Comparison of ENCODE assay signal across 23 cellular contexts in the genomic region with DNA sequence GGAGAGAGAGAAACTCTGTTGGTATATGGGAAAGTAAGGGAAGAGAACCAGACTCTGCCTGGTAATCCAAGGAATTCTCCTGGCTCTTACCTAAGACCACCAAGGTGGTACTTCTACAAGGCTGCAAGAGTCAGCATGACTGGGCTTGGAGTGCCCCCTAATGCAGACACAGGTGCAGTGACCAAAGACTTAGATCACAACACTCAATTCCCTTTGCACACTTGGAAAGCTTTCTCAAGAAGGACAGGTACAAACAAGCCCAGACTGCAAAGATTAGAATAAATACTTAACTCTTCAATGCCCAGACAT. TPM values are rescaled to one million over a fixed set of nuclear protein-coding genes. Genes with fewer than 3 reads are reported as not detected.
DNase-seq lines count a peak whose midpoint lies in the region; ATAC-seq, FAIRE-seq and TF ChIP-seq lines count a peak whose summit lies in the region.
"Had no signal": no experiment of that assay in that cellular context is flagged by ENCODE, and none has a peak within 500 bp of the region (broad histone marks: within the 10 kb centered on the region; RNA-seq: fewer than 3 reads in every experiment).

No MANE protein-coding gene starts in this region.

- TF ChIP-seq RAD21 in H1 (IDR thresholded peaks at IDR 0.05 in 1 of 2, conservative IDR thresholded peaks at IDR 0.05 in 1 of 2; ENCODE audit: low read depth in 2 of 2, low read length in 2 of 2), result peak; percentile 80 to 83

- H3K27ac ChIP-seq in H1 (ENCODE audit: low read depth, low read length) (no peak overlapping the region), right lobe of liver (no peak overlapping the region)
- H3K27ac ChIP-seq: esophagus squamous epithelium, HL-60, stomach, upper lobe of left lung had no signal

- H3K4me3 Mint-ChIP-seq in Calu3 (ENCODE audit: low read depth, unreplicated experiment), result no peak overlapping the region
- H3K4me3 Mint-ChIP-seq: activated naive CD8-positive, alpha-beta T cell; activated T-helper 1 cell treated with anti-CD3 and anti-CD28 coated beads, Interleukin-12 subunit alpha, Interleukin-12 subunit beta, Interleukin-2, Interleukin-4 antibody, amounts not matched to agents 30 ng/mL and 10 ng/mL and 1 ng/mL, durations not matched to agents 14 hours and 24 hours and 36 hours; IgD-negative memory B cell; neural crest cell had no signal

- no peak overlapping the region for H4K91ac ChIP-seq in H1 (replicated peaks; ENCODE audit: insufficient read length, low read length)

- no peaks in the 10 kb centered on the region for H3K27me3 Mint-ChIP-seq in Calu3 (ENCODE audit: unreplicated experiment)

- H2BK15ac ChIP-seq in H1 (ENCODE audit: low read length), result no peak overlapping the region

- BruUV-seq in Calu3 (replicated peaks; lab: Mats Ljungman, UMichigan), result no TSS peak

- H2BK120ac ChIP-seq in H1 (replicated peaks; ENCODE audit: low read depth, low read length), result no peak overlapping the region

- no peak overlapping the region for H2AK5ac ChIP-seq in H1 (ENCODE audit: low read depth, low read length)

- H3K56ac ChIP-seq in H1 (replicated peaks; ENCODE audit: insufficient read length, low read depth, low read length), result no peak overlapping the region

- H3K36me3 Mint-ChIP-seq in Calu3 (ENCODE audit: insufficient read depth, unreplicated experiment), result no peaks in the 10 kb centered on the region
- H3K36me3 Mint-ChIP-seq: activated naive CD8-positive, alpha-beta T cell; IgD-negative memory B cell had no signal

- H3K9me3 ChIP-seq in H1 (ENCODE audit: insufficient read depth in 2 of 2, low read depth in 1 of 2, low read length in 1 of 2) (no peaks in the 10 kb centered on the region), right lobe of liver (no peaks in the 10 kb centered on the region), mucosa of descending colon (no peaks in the 10 kb centered on the region)
- H3K9me3 ChIP-seq: esophagus squamous epithelium, stomach, upper lobe of left lung had no signal

- H4K5ac ChIP-seq in H1 (ENCODE audit: insufficient read length, low read depth, low read length), result no peak overlapping the region

- H3K23ac ChIP-seq in H1 (ENCODE audit: insufficient read length), result no peak overlapping the region

- no peaks in the 10 kb centered on the region for H4K20me1 ChIP-seq in H1 (replicated peaks in 1 of 2; ENCODE audit: control insufficient read depth in 1 of 2, insufficient read depth in 2 of 2, low read length in 2 of 2)

- CTCF ChIA-PET in Calu3 (lab: Charles Lee), result no interaction called here
- CTCF ChIA-PET in H1 (lab: Charles Lee; ENCODE audit: partially characterized antibody), result interaction anchor here (0.6 to 2.6 kb wide), 19 partner anchors 9 to 204 kb away, joined by 3 to 14 read pairs (median 3); no protein-coding TSS in a partner anchor

- H3K18ac ChIP-seq in H1 (ENCODE audit: extremely low read depth, low read length), result no peak overlapping the region

- no peak overlapping the region for H2BK12ac ChIP-seq in H1 (ENCODE audit: low read depth, low read length)

- H3K36me3 ChIP-seq in H1 (ENCODE audit: control insufficient read depth in 2 of 4, insufficient read depth in 4 of 4, low read length in 3 of 4) (peaks cover 0 to 4% (median 0%) of the 10 kb centered on the region in 4 experiments; a peak in 2 of 8 replicates), right lobe of liver (no peaks in the 10 kb centered on the region), mucosa of descending colon (ENCODE audit: low read depth) (no peaks in the 10 kb centered on the region)
- H3K36me3 ChIP-seq: esophagus squamous epithelium, stomach, upper lobe of left lung had no signal

- ATAC-seq in right lobe of liver (peak in 3 of 4 donors; percentile 32 to 53 (median 35)), mucosa of descending colon (no peak), GM18505 (IDR thresholded peaks at IDR 0.05; ENCODE audit: unreplicated experiment) (no peak), HG02981 (IDR thresholded peaks at IDR 0.05; ENCODE audit: unreplicated experiment) (no peak)
- ATAC-seq: left colon had no signal

- no peak overlapping the region for H3K27ac Mint-ChIP-seq in Calu3 (ENCODE audit: unreplicated experiment)
- H3K27ac Mint-ChIP-seq: activated naive CD8-positive, alpha-beta T cell; activated T-helper 1 cell treated with anti-CD3 and anti-CD28 coated beads, Interleukin-12 subunit alpha, Interleukin-12 subunit beta, Interleukin-2, Interleukin-4 antibody, amounts not matched to agents 30 ng/mL and 10 ng/mL and 1 ng/mL, durations not matched to agents 14 hours and 24 hours and 36 hours; IgD-negative memory B cell had no signal

- H3K14ac ChIP-seq in H1 (ENCODE audit: insufficient read length), result no peak overlapping the region

- no peak overlapping the region for H3K4ac ChIP-seq in H1 (replicated peaks; ENCODE audit: insufficient read length, low read depth, low read length)

- H3K27me3 ChIP-seq in H1 (replicated peaks in 1 of 4; ENCODE audit: control insufficient read depth in 3 of 4, extremely low read depth in 1 of 4, insufficient read depth in 3 of 4, low read length in 3 of 4) (no peaks in the 10 kb centered on the region), right lobe of liver (no peaks in the 10 kb centered on the region)
- H3K27me3 ChIP-seq: stomach, upper lobe of left lung had no signal

- TF ChIP-seq POLR2A in H1 (IDR thresholded peaks at IDR 0.05; ENCODE audit: control extremely low read depth in 1 of 2, low read depth in 2 of 2, low read length in 2 of 2) (no peak), right lobe of liver (IDR thresholded peaks at IDR 0.05) (no peak), GM18505 (IDR thresholded peaks at IDR 0.05; ENCODE audit: borderline replicate concordance, extremely low read depth, insufficient read depth, insufficient read length) (no peak)

- H2BK20ac ChIP-seq in H1 (ENCODE audit: low read length), result no peak overlapping the region

- TF ChIP-seq EP300 in H1 (IDR thresholded peaks at IDR 0.05; ENCODE audit: borderline replicate concordance in 1 of 2, low read depth in 2 of 2, low read length in 2 of 2), result no peak

- H3K4me3 ChIP-seq in H1 (ENCODE audit: extremely low read depth in 1 of 4, insufficient read depth in 2 of 4, low read depth in 3 of 4, low read length in 4 of 4), result no peak overlapping the region
- H3K4me3 ChIP-seq in right lobe of liver, result no peak overlapping the region
- H3K4me3 ChIP-seq in mucosa of descending colon, result no peak overlapping the region
- H3K4me3 ChIP-seq: esophagus squamous epithelium, stomach, upper lobe of left lung had no signal

- peaks cover 7% of the 10 kb centered on the region for H3K9me3 Mint-ChIP-seq in Calu3 (ENCODE audit: low read depth, unreplicated experiment)
- H3K9me3 Mint-ChIP-seq: activated T-helper 1 cell treated with anti-CD3 and anti-CD28 coated beads, Interleukin-12 subunit alpha, Interleukin-12 subunit beta, Interleukin-2, Interleukin-4 antibody, amounts not matched to agents 30 ng/mL and 10 ng/mL and 1 ng/mL, durations not matched to agents 14 hours and 24 hours and 36 hours; IgD-negative memory B cell had no signal

- H3K4me1 Mint-ChIP-seq in Calu3 (ENCODE audit: low read depth, unreplicated experiment), result no peaks in the 10 kb centered on the region
- H3K4me1 Mint-ChIP-seq: IgD-negative memory B cell, neural crest cell had no signal

- H4K8ac ChIP-seq in H1 (ENCODE audit: extremely low read depth, insufficient read depth, low read length), result no peak overlapping the region

- DNase-seq in Calu3 (peak; percentile 7), KBM-7 (peak; percentile 12), H1 (ENCODE audit: low read depth in 1 of 2, low spot score in 2 of 2) (no peak), right lobe of liver (no peak), mucosa of descending colon (no peak), NCI-H524 treated with DMSO at 0.1 percent for 48 hours (lab: John Stamatoyannopoulos, UW) (no peak)
- DNase-seq: activated CD4-positive, CD25-positive, alpha-beta regulatory T cell treated with anti-CD3 and anti-CD28 coated beads, Interleukin-2, amount 50 U/mL, for 72 hours; esophagus squamous epithelium; left colon; NCI-H2227 treated with DMSO at 0.1 percent for 48 hours; RPMI8226; stimulated activated CD4-positive, alpha-beta T cell treated with anti-CD3 and anti-CD28 coated beads, Interleukin-4, amount 100 ng/mL, for 24 hours; stomach; T-helper 9 cell; upper lobe of left lung had no signal

- no peaks in the 10 kb centered on the region for H3K79me2 ChIP-seq in H1 (ENCODE audit: control insufficient read depth in 1 of 2, insufficient read depth in 2 of 2, low read length in 2 of 2)

- H3K23me2 ChIP-seq in H1 (ENCODE audit: low read depth, low read length), result no peaks in the 10 kb centered on the region

- no peak overlapping the region for H3K9ac ChIP-seq in H1 (replicated peaks in 1 of 4; ENCODE audit: extremely low read depth in 1 of 4, low read depth in 3 of 4, low read length in 3 of 4)

- FAIRE-seq in H1 (lab: Jason Lieb, UNC), result peak; percentile 95

- no peak overlapping the region for H2AFZ ChIP-seq in H1 (ENCODE audit: low read length)

- TF ChIP-seq CTCF in Calu3 (IDR thresholded peaks at IDR 0.05; ENCODE audit: unreplicated experiment) (no peak), H1 (IDR thresholded peaks at IDR 0.05; ENCODE audit: control extremely low read depth in 1 of 3, insufficient read depth in 1 of 3, low read depth in 1 of 3, low read length in 3 of 3) (peak; percentile 47 to 72 (median 65)), right lobe of liver (IDR thresholded peaks at IDR 0.05) (peak; percentile 13 to 37 (median 28)), mucosa of descending colon (IDR thresholded peaks at IDR 0.05) (no peak)

- no peak overlapping the region for H2BK5ac ChIP-seq in H1 (ENCODE audit: low read depth, low read length)

- H3K79me1 ChIP-seq in H1 (ENCODE audit: low read depth, low read length), result no peaks in the 10 kb centered on the region

- intact Hi-C loops in Calu3 (cut with micrococcal nuclease; ENCODE audit: unreplicated experiment) (loop anchor here (1.0 kb wide), 1 partner anchor 78 kb away; no protein-coding TSS in a partner anchor), right lobe of liver (cut with DNase I) (no loop called here), mucosa of descending colon (cut with DNase I, micrococcal nuclease) (no loop called here)

- in situ Hi-C loops in KBM-7 (cut with MboI; ENCODE audit: low pct_unique_long_range_greater_than_20kb, low sequenced_read_pairs), result no loop called here

- POLR2A ChIA-PET in H1 (lab: Charles Lee; ENCODE audit: partially characterized antibody), result no interaction called here

- H3K4me2 ChIP-seq in H1 (ENCODE audit: insufficient read depth in 1 of 2, low read depth in 2 of 2, low read length in 2 of 2), result no peak overlapping the region

- H3K4me1 ChIP-seq in H1 (replicated peaks in 1 of 4; ENCODE audit: control insufficient read depth in 3 of 4, insufficient read depth in 4 of 4, low read length in 3 of 4) (peaks cover 0 to 6% (median 1%) of the 10 kb centered on the region in 4 experiments; a peak in 3 of 7 replicates), right lobe of liver (no peaks in the 10 kb centered on the region), mucosa of descending colon (ENCODE audit: low read depth) (no peaks in the 10 kb centered on the region)
- H3K4me1 ChIP-seq: stomach had no signal

RNA-seq across cellular contexts. Expression of gene UGT3A2, which starts 25.2 kb away (rescaled TPM):
- total RNA-seq in Calu3 (2022) (not detected in 2 replicates), right lobe of liver (1 to 10 TPM in 1 of 6 experiments, under 1 TPM in 1, not detected in 4; 0.43 to 1.0 TPM), mucosa of descending colon (under 1 TPM in 1 of 3 donors, not detected in 2; 0.47 TPM)
- total RNA-seq in H1 (2021; fragmentation: NEBNext Ultra II Directional; extraction: Animal tissue kit (Norgen Biotek cat#: 25700)), result 19.4 and 20.4 TPM in 2 replicates
- polyA plus RNA-seq in H1 (2011; rRNA removed), result 20.6 and 28.8 TPM in 2 replicates
- polyA plus RNA-seq in H1 (2011; cell fraction: cytosol; rRNA removed), result 24.9 TPM
- 21.1 TPM for polyA plus RNA-seq in H1 (2011; cell fraction: nucleus; rRNA removed)
- polyA plus RNA-seq in H1 (2012, experiment 1 of 2), result 21.0 to 26.6 TPM (median 24.5 TPM) in 4 replicates
- polyA plus RNA-seq in H1 (2012, experiment 2 of 2), result 30.2 TPM
- polyA plus RNA-seq in H1 (2013, experiment 1 of 2), result 36.0 TPM
- 38.9 TPM for polyA plus RNA-seq in H1 (2013, experiment 2 of 2)
- 41.4 and 47.1 TPM in 2 replicates for polyA minus RNA-seq in H1 (2011; rRNA and poly(A)+ RNA removed)
- 12.7 TPM for polyA minus RNA-seq in H1 (2011; cell fraction: cytosol; rRNA and poly(A)+ RNA removed)
- 24.9 TPM for polyA minus RNA-seq in H1 (2011; cell fraction: nucleus; rRNA and poly(A)+ RNA removed)
- total RNA-seq: activated T-helper 1 cell treated with anti-CD3 and anti-CD28 coated beads, Interleukin-12 subunit alpha, Interleukin-12 subunit beta, Interleukin-2, Interleukin-4 antibody, amounts not matched to agents 30 ng/mL and 10 ng/mL and 1 ng/mL, durations not matched to agents 14 hours and 24 hours and 36 hours; esophagus squamous epithelium; left colon; mononuclear cell; stomach; upper lobe of left lung had no signal
- polyA plus RNA-seq: IgD-negative memory B cell had no signal

RNA-seq across cellular contexts. Expression of gene UGT3A1, which starts 50.3 kb away (rescaled TPM):
- total RNA-seq in Calu3 (2022) (not detected in 2 replicates), right lobe of liver (10 to 100 TPM; 14.7 to 62.1 (median 30.3) TPM), mucosa of descending colon (not detected)
- 1.5 and 2.4 TPM in 2 replicates for total RNA-seq in H1 (2021; fragmentation: NEBNext Ultra II Directional; extraction: Animal tissue kit (Norgen Biotek cat#: 25700))
- polyA plus RNA-seq in H1 (2011; rRNA removed), result 2.5 and 3.4 TPM in 2 replicates
- polyA plus RNA-seq in H1 (2011; cell fraction: cytosol; rRNA removed), result 3.0 TPM
- 2.0 TPM for polyA plus RNA-seq in H1 (2011; cell fraction: nucleus; rRNA removed)
- 2.0 to 4.1 TPM (median 3.5 TPM) in 4 replicates for polyA plus RNA-seq in H1 (2012, experiment 1 of 2)
- 1.3 TPM for polyA plus RNA-seq in H1 (2012, experiment 2 of 2)
- polyA plus RNA-seq in H1 (2013, experiment 1 of 2), result 1.8 TPM
- 1.7 TPM for polyA plus RNA-seq in H1 (2013, experiment 2 of 2)
- polyA minus RNA-seq in H1 (2011; rRNA and poly(A)+ RNA removed), result 3.8 and 6.9 TPM in 2 replicates
- 1.2 TPM for polyA minus RNA-seq in H1 (2011; cell fraction: cytosol; rRNA and poly(A)+ RNA removed)
- polyA minus RNA-seq in H1 (2011; cell fraction: nucleus; rRNA and poly(A)+ RNA removed), result 2.1 TPM
- total RNA-seq: activated T-helper 1 cell treated with anti-CD3 and anti-CD28 coated beads, Interleukin-12 subunit alpha, Interleukin-12 subunit beta, Interleukin-2, Interleukin-4 antibody, amounts not matched to agents 30 ng/mL and 10 ng/mL and 1 ng/mL, durations not matched to agents 14 hours and 24 hours and 36 hours; left colon; neural crest cell; upper lobe of left lung had no signal
- polyA plus RNA-seq: IgD-negative memory B cell, stomach had no signal

Comparison
In these comparisons a context has a peak if more than half of its experiments do, and no peak if none do; other contexts are left out.
1. DNase-seq: peak in Calu3 (single experiment) and KBM-7 (single experiment); none in H1 (0 of 2), right lobe of liver (0 of 3), mucosa of descending colon (0 of 3) and NCI-H524 treated with DMSO at 0.1 percent for 48 hours (single experiment).
2. CTCF ChIP-seq: peak in H1 (3 of 3) and right lobe of liver (4 of 4); none in Calu3 (single experiment) and mucosa of descending colon (single experiment).
3. ATAC-seq: peak in right lobe of liver (3 of 4); none in mucosa of descending colon (single experiment), GM18505 (single experiment) and HG02981 (single experiment).
4. RNA of gene UGT3A2, which starts 25.2 kb away (total RNA-seq): 19.4 to 20.4 TPM in H1; 0.43 to 1.0 TPM in right lobe of liver, not detected in Calu3 and 0.47 TPM in mucosa of descending colon; every median in the first group is over 10 times any median in the second.